In genomic region chr1:1783320-1783719, GRCh38 we compare ENCODE assay signal across 8 cellular contexts. TPM values are rescaled to one million over a fixed set of nuclear protein-coding genes. Genes with fewer than 3 reads are reported as not detected.
DNase-seq lines count a peak whose midpoint lies in the region; TF ChIP-seq lines count a peak whose summit lies in the region.

No MANE protein-coding gene starts in this region.

- POLR2A ChIA-PET in A673 (lab: Charles Lee; ENCODE audit: low non-redundant PET): no interaction called here

- H3K79me2 ChIP-seq in ACC112 (ENCODE audit: control insufficient read depth, insufficient read depth, low read length, unreplicated experiment): no peaks in the 10 kb centered on the region

- BruUV-seq in A673 (replicated peaks; lab: Mats Ljungman, UMichigan): no TSS peak

- H3K9me3 Mint-ChIP-seq in HFFc6 (no peaks in the 10 kb centered on the region), nephron progenitor cell (no peaks in the 10 kb centered on the region)

- H3K36me3 Mint-ChIP-seq in HFFc6 (ENCODE audit: low read depth) (peaks cover 18% of the 10 kb centered on the region), nephron progenitor cell (ENCODE audit: low read depth) (peaks cover 36% of the 10 kb centered on the region)

- CTCF ChIA-PET in A673 (lab: Charles Lee): no interaction called here

- no peak for DNase-seq in HFFc6
- DNase-seq in caudate nucleus (lab: John Stamatoyannopoulos, UW): peak in 34 of 61 donors; percentile 7 to 88 (median 44)
- no peak for DNase-seq in nephron progenitor cell
- no peak for DNase-seq in A673 (ENCODE audit: low spot score)
- no peak for DNase-seq in islet precursor cell
- DNase-seq in occipital lobe (lab: John Stamatoyannopoulos, UW): no peak
- DNase-seq in NOMO-1 treated with DMSO at 0.1 percent for 48 hours (lab: John Stamatoyannopoulos, UW; ENCODE audit: unreplicated experiment): no peak

- H3K27ac Mint-ChIP-seq in HFFc6 (peak overlapping the region; percentile 71), nephron progenitor cell (peak overlapping the region; percentile 48)

- TF ChIP-seq CTCF in HFFc6 (IDR thresholded peaks at IDR 0.05): no peak
- TF ChIP-seq CTCF in nephron progenitor cell (IDR thresholded peaks at IDR 0.05): no peak
- no peak for TF ChIP-seq CTCF in A673 (conservative IDR thresholded peaks at IDR 0.05; ENCODE audit: low read depth, low read length)

- H3K4me1 ChIP-seq in ACC112 (ENCODE audit: control insufficient read depth, insufficient read depth, low read length, unreplicated experiment): peaks cover 51% of the 10 kb centered on the region
- peaks cover 25% of the 10 kb centered on the region for H3K4me1 ChIP-seq in A673 (ENCODE audit: insufficient read depth, low read length, poor library complexity, severe bottlenecking)

- H3K4me3 Mint-ChIP-seq in HFFc6: peak overlapping the region; percentile 18
- peak overlapping the region; percentile 6 for H3K4me3 Mint-ChIP-seq in nephron progenitor cell

- H3K27me3 ChIP-seq in ACC112 (ENCODE audit: insufficient read depth, low read length): no peaks in the 10 kb centered on the region
- H3K27me3 ChIP-seq in A673 (replicated peaks; ENCODE audit: insufficient read depth, low read depth, low read length, poor library complexity): no peaks in the 10 kb centered on the region

- H3K4me3 ChIP-seq in ACC112 (ENCODE audit: low read depth, low read length): no peak overlapping the region
- no peak overlapping the region for H3K4me3 ChIP-seq in A673 (ENCODE audit: low read depth, low read length, poor library complexity, severe bottlenecking)

- H3K4me1 Mint-ChIP-seq in HFFc6 (ENCODE audit: low read depth) (peaks cover 43% of the 10 kb centered on the region), nephron progenitor cell (peaks cover 25% of the 10 kb centered on the region)

- H3K9me3 ChIP-seq in A673 (ENCODE audit: low read depth, low read length, poor library complexity, severe bottlenecking): no peaks in the 10 kb centered on the region

- no peak overlapping the region for H2AFZ ChIP-seq in ACC112 (ENCODE audit: low read length, unreplicated experiment)

- H3K27me3 Mint-ChIP-seq in HFFc6 (ENCODE audit: insufficient read depth) (peaks cover 17% of the 10 kb centered on the region), nephron progenitor cell (ENCODE audit: low read depth, poor library complexity) (peaks cover 14% of the 10 kb centered on the region)

- H3K36me3 ChIP-seq in ACC112 (ENCODE audit: insufficient read depth, low read length) (peaks cover 22% of the 10 kb centered on the region), A673 (ENCODE audit: insufficient read depth, low read length, poor library complexity, severe bottlenecking) (peaks cover 36% of the 10 kb centered on the region)

- intact Hi-C loops in A673 (cut with micrococcal nuclease; ENCODE audit: unreplicated experiment): no loop called here

- peak overlapping the region; percentile 68 for H3K27ac ChIP-seq in ACC112 (ENCODE audit: low read depth, low read length)
- H3K27ac ChIP-seq in caudate nucleus (ENCODE audit: low read depth, low read length): peak overlapping the region; percentile 44
- H3K27ac ChIP-seq in A673 (ENCODE audit: low read depth, low read length, poor library complexity, severe bottlenecking): no peak overlapping the region

RNA-seq across cellular contexts. Expression of gene NADK, which starts 5.0 kb away (rescaled TPM):
- total RNA-seq in HFFc6 (2021; fragmentation: NEBNext Ultra II Directional; extraction: Animal tissue kit (Norgen Biotek cat#: 25700)): 10 to 100 TPM; 50.3 to 68.8 (median 54.8) TPM
- total RNA-seq in A673 (2021): 81.3 and 86.2 TPM in 2 replicates
- 20.4 TPM for total RNA-seq in occipital lobe

RNA-seq across cellular contexts. Expression of gene CDK11A, which starts 59.2 kb away (rescaled TPM):
- total RNA-seq in HFFc6 (2021; fragmentation: NEBNext Ultra II Directional; extraction: Animal tissue kit (Norgen Biotek cat#: 25700)): 10 to 100 TPM; 23.1 to 27.2 (median 25.0) TPM
- total RNA-seq in A673 (2021) (56.1 and 58.9 TPM in 2 replicates), occipital lobe (7.6 TPM)

Comparison
In these comparisons a context has a peak if more than half of its experiments do, and no peak if none do; other contexts are left out.
1. DNase-seq: peak in caudate nucleus (34 of 61); none in HFFc6 (single experiment), nephron progenitor cell (single experiment), A673 (single experiment), islet precursor cell (single experiment), occipital lobe (single experiment) and NOMO-1 treated with DMSO at 0.1 percent for 48 hours (single experiment).